2 cellular contexts compared by ENCODE assay signal in genomic region chr5:177113566-177114424, GRCh38.
TF ChIP-seq lines count a peak whose summit lies in the region.

No MANE protein-coding gene starts in this region.

TF ChIP-seq in HEK293T, 16 proteins besides CTCF, POLR2A, EP300 and RAD21:
- no peak for TF ChIP-seq ARNT (IDR thresholded peaks at IDR 0.05)
- no peak for TF ChIP-seq SP1 (IDR thresholded peaks at IDR 0.05)
- TF ChIP-seq L3MBTL2 (conservative IDR thresholded peaks at IDR 0.05): no peak
- no peak for TF ChIP-seq ZNF384 (IDR thresholded peaks at IDR 0.05)
- no peak for TF ChIP-seq LEF1 (IDR thresholded peaks at IDR 0.05; ENCODE audit: borderline replicate concordance)
- no peak for TF ChIP-seq HDGF (IDR thresholded peaks at IDR 0.05; ENCODE audit: borderline replicate concordance)
- TF ChIP-seq FOXM1 (IDR thresholded peaks at IDR 0.05; ENCODE audit: borderline replicate concordance): no peak
- no peak for TF ChIP-seq FOXA1 (IDR thresholded peaks at IDR 0.05)
- TF ChIP-seq FOXK2 (IDR thresholded peaks at IDR 0.05): no peak
- no peak for TF ChIP-seq PKNOX1 (IDR thresholded peaks at IDR 0.05)
- no peak for TF ChIP-seq CTBP1 (IDR thresholded peaks at IDR 0.05; ENCODE audit: borderline replicate concordance)
- TF ChIP-seq ELF4 (IDR thresholded peaks at IDR 0.05): no peak
- no peak for TF ChIP-seq TARDBP (IDR thresholded peaks at IDR 0.05)
TF ChIP-seq in HEK293T: peak in this region for 0.

TF ChIP-seq in HepG2, 621 proteins besides CTCF, POLR2A, EP300 and RAD21 (continues in another document):
- TF ChIP-seq ZNF790 (CRISPR knock-in tag; IDR thresholded peaks at IDR 0.05; ENCODE audit: borderline replicate concordance) (no peak), POGZ (CRISPR knock-in tag; IDR thresholded peaks at IDR 0.05) (no peak), SMC3 (IDR thresholded peaks at IDR 0.05; ENCODE audit: low read length) (peak; percentile 88), ZNF136 (CRISPR knock-in tag; IDR thresholded peaks at IDR 0.05; ENCODE audit: low read depth) (no peak), ZBTB42 (CRISPR knock-in tag; IDR thresholded peaks at IDR 0.05) (no peak), HOXD1 (CRISPR knock-in tag; IDR thresholded peaks at IDR 0.05) (0 out of 2 replicates have a peak, but pooled peaks have one; percentile 30), ZNF784 (CRISPR knock-in tag; IDR thresholded peaks at IDR 0.05; ENCODE audit: borderline replicate concordance) (no peak), ZBTB1 (CRISPR knock-in tag; IDR thresholded peaks at IDR 0.05; ENCODE audit: borderline replicate concordance) (no peak), ZNF17 (CRISPR knock-in tag; IDR thresholded peaks at IDR 0.05) (no peak), ZNF101 (CRISPR knock-in tag; IDR thresholded peaks at IDR 0.05; ENCODE audit: borderline replicate concordance, low read depth) (no peak), TOE1 (CRISPR knock-in tag; IDR thresholded peaks at IDR 0.05) (no peak), ATF7 (IDR thresholded peaks at IDR 0.05) (no peak), ATF7 (CRISPR knock-in tag; IDR thresholded peaks at IDR 0.05) (no peak), TAF15 (IDR thresholded peaks at IDR 0.05; ENCODE audit: low read depth, low read length, poor library complexity, severe bottlenecking) (no peak), ZNF142 (CRISPR knock-in tag; IDR thresholded peaks at IDR 0.05) (no peak), HMG20B (CRISPR knock-in tag; conservative IDR thresholded peaks at IDR 0.05) (no peak), USF2 (IDR thresholded peaks at IDR 0.05; ENCODE audit: low read depth, low read length) (no peak), USF2 (CRISPR knock-in tag; IDR thresholded peaks at IDR 0.05; ENCODE audit: borderline replicate concordance) (no peak), ZNF891 (CRISPR knock-in tag; IDR thresholded peaks at IDR 0.05) (no peak), NRL (CRISPR knock-in tag; IDR thresholded peaks at IDR 0.05; ENCODE audit: borderline replicate concordance) (no peak), HNRNPUL1 (IDR thresholded peaks at IDR 0.05; ENCODE audit: low read depth, low read length) (no peak), THRA (CRISPR knock-in tag; IDR thresholded peaks at IDR 0.05; ENCODE audit: borderline replicate concordance) (0 out of 2 replicates have a peak, but pooled peaks have one; percentile 12), ZNF501 (CRISPR knock-in tag; IDR thresholded peaks at IDR 0.05) (no peak), SALL1 (CRISPR knock-in tag; IDR thresholded peaks at IDR 0.05) (no peak), IRF1 (CRISPR knock-in tag; IDR thresholded peaks at IDR 0.05; ENCODE audit: low read depth) (no peak), ZNF800 (CRISPR knock-in tag; IDR thresholded peaks at IDR 0.05) (0 out of 2 replicates have a peak, but pooled peaks have one; percentile 48), ZNF563 (CRISPR knock-in tag; IDR thresholded peaks at IDR 0.05) (no peak), ZNF691 (CRISPR knock-in tag; IDR thresholded peaks at IDR 0.05; ENCODE audit: borderline replicate concordance, low read depth) (peak; percentile 31; the same call in 1 of the 2 replicates), ZNF180 (CRISPR knock-in tag; IDR thresholded peaks at IDR 0.05; ENCODE audit: borderline replicate concordance, low read depth) (no peak), DMAP1 (CRISPR knock-in tag; IDR thresholded peaks at IDR 0.05) (no peak), ZNF766 (CRISPR knock-in tag; IDR thresholded peaks at IDR 0.05; ENCODE audit: borderline replicate concordance) (no peak), CEBPB (IDR thresholded peaks at IDR 0.05; ENCODE audit: borderline replicate concordance, low read depth, low read length) (no peak), HCFC1 (IDR thresholded peaks at IDR 0.05; ENCODE audit: low read depth, low read length) (no peak), GPBP1L1 (CRISPR knock-in tag; IDR thresholded peaks at IDR 0.05) (no peak), ZNF503 (CRISPR knock-in tag; IDR thresholded peaks at IDR 0.05) (no peak), HOXA3 (CRISPR knock-in tag; IDR thresholded peaks at IDR 0.05) (0 out of 2 replicates have a peak, but pooled peaks have one; percentile 18), ZNF572 (CRISPR knock-in tag; IDR thresholded peaks at IDR 0.05) (no peak), FOXP1 (IDR thresholded peaks at IDR 0.05) (no peak), FOXP1 (CRISPR knock-in tag; IDR thresholded peaks at IDR 0.05) (no peak), MYNN (CRISPR knock-in tag; IDR thresholded peaks at IDR 0.05; ENCODE audit: low read depth) (no peak), TFAP4 (IDR thresholded peaks at IDR 0.05; ENCODE audit: borderline replicate concordance, low read depth) (no peak)
